Comparison of ENCODE assay signal across 1 cellular context in the genomic region with DNA sequence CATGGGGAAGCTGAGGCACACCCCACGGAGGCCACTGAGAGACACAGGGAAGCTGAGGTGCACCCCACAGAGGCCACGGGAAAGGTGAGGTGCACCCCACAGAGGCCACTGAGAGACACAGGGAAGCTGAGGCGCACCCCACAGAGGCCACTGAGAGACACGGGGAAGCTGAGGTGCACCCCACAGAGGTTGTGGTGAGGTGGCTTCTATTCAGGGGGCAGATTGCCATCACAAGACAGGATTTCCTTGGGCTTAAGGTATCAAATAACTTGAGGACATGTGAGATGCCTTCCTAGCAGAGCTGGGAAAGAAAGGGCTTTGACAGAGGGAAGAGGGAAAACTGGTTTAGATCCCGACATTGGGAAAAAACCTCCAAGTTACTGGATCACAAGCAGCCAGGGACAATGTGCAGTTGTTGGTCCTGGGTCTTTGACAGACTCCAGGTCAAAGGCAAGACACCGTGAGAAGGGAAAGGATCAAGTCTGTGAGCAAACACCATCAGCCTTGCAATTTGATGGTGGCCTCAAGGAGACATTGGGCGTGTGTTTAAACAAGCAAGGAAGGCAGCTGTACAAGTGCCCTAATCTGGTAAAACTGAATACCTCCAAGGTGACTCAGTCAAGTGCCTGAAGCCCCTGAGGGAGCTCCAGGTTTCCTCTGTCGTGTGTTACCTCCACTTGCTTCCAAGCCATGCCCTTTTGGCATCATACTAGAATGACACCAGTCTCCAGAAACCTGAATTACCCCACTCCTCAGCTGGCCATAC.
TF ChIP-seq lines count a peak whose summit lies in the region.

No MANE protein-coding gene starts in this region.

TF ChIP-seq in HCT116, 20 proteins besides CTCF, POLR2A, EP300 and RAD21 (continued from another document):
- TF ChIP-seq EZH2phosphoT487 (IDR thresholded peaks at IDR 0.05; ENCODE audit: borderline replicate concordance): no peak
- TF ChIP-seq ZNF274 (IDR thresholded peaks at IDR 0.05; ENCODE audit: low read depth, low read length): no peak
- TF ChIP-seq, protein P1, sequence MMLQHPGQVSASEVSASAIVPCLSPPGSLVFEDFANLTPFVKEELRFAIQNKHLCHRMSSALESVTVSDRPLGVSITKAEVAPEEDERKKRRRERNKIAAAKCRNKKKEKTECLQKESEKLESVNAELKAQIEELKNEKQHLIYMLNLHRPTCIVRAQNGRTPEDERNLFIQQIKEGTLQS (IDR thresholded peaks at IDR 0.05): no peak
- TF ChIP-seq POLR2AphosphoS5 (IDR thresholded peaks at IDR 0.05; ENCODE audit: low read depth, low read length): no peak
- TF ChIP-seq YY1 (IDR thresholded peaks at IDR 0.05; ENCODE audit: extremely low read depth, insufficient replicate concordance, low read depth, low read length): no peak
- no peak for TF ChIP-seq EZH2 (IDR thresholded peaks at IDR 0.05)
